In the genomic region with DNA sequence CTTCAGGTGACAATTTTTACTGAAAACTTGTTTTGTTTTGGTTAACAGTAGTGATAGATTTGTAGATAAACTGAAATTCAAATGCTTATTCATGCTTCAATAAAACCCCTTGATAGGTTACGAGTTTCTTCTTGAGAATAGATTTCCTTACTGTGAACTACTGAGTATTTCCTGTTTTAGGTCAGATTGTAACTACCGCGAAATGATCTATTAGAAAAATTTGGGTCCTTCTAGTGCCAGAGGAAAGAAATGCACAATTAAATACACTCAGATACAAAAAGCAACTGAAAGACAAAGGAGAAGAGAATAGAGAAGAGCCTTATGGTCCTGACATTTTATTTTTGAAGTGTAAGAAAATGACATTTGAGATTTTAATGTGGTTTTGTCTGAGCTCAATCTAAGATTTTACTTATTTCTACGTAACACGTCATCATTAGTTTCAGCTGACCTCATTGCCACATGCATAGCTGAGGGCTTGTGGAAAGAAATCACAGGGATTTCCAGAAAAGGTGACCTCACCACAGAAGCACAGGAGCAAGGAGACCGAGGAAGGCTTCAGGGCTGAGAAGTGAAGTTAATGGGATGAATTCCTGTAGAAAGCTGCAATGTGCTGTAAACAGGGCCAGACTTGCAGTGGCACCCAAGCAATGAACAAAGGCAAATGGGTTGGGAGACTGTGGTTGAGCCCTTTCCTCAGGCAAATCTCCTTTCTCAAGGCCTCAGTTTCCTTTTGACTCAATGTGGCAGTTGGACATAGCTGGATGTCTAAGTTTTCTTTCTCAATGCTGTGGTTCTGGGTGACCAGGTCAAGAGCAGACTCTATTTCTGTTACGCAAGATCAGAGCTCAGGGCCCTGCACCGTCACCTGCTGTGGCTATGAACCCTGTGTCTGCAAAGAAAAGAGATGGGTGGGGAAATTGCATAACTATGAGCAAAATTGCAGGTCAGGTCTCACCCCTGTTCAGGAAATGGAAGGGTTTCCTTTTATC, we compare ENCODE assay signal across 8 cellular contexts.
A peak's percentile ranks its signal among the peaks of the same experiment; 100 is the strongest.
DNase-seq lines count a peak whose midpoint lies in the region; ATAC-seq and TF ChIP-seq lines count a peak whose summit lies in the region.

No MANE protein-coding gene starts in this region.

- 63 to 68% methylated on average over 7 to 8 of the region's 8 CpGs for WGBS in transverse colon (ENCODE audit: low coverage in 1 of 2), 2 donors

- H3K27me3 ChIP-seq in SJCRH30 (no peaks in the 10 kb centered on the region), transverse colon (no peaks in the 10 kb centered on the region), HAP-1 (ENCODE audit: low read depth) (no peaks in the 10 kb centered on the region)

- TF ChIP-seq POLR2A in transverse colon (IDR thresholded peaks at IDR 0.05): no peak

- H3K9me3 ChIP-seq in SJCRH30 (replicated peaks) (no peaks in the 10 kb centered on the region), transverse colon (no peaks in the 10 kb centered on the region), HAP-1 (no peaks in the 10 kb centered on the region)

- H3K4me3 ChIP-seq in SJCRH30 (no peak overlapping the region), fibroblast of the aortic adventitia (ENCODE audit: low read depth, low read length) (no peak overlapping the region), transverse colon (no peak overlapping the region), HAP-1 (no peak overlapping the region)

- H3K27ac ChIP-seq in SJCRH30 (peak overlapping the region; percentile 59), transverse colon (peak overlapping the region; percentile 62 to 77 (median 70))

- no peak for TF ChIP-seq CTCF in fibroblast of the aortic adventitia (IDR thresholded peaks at IDR 0.05; ENCODE audit: insufficient read depth, low read length)
- TF ChIP-seq CTCF in transverse colon (IDR thresholded peaks at IDR 0.05): no peak

- ATAC-seq in HG03064 (IDR thresholded peaks at IDR 0.05; ENCODE audit: low read depth, unreplicated experiment): peak; percentile 95

- H3K36me3 ChIP-seq in SJCRH30: no peaks in the 10 kb centered on the region
- H3K36me3 ChIP-seq in transverse colon: no peaks in the 10 kb centered on the region
- H3K36me3 ChIP-seq in HAP-1 (replicated peaks): no peaks in the 10 kb centered on the region

- H3K4me1 ChIP-seq in SJCRH30 (peaks cover 24% of the 10 kb centered on the region), transverse colon (peaks cover 13 to 65% (median 33%) of the 10 kb centered on the region in 4 donors), HAP-1 (peaks cover 29% of the 10 kb centered on the region)

- TF ChIP-seq EP300 in transverse colon (IDR thresholded peaks at IDR 0.05; ENCODE audit: low read depth): no peak

- in situ Hi-C loops in transverse colon (cut with MboI; ENCODE audit: low pct_ligation_motif_present in 1 of 4, low pct_unique_long_range_greater_than_20kb in 1 of 4, low sequenced_read_pairs in 3 of 4) (no loop called here), HAP-1 (cut with MboI; ENCODE audit: low sequenced_read_pairs) (no loop called here)

- intact Hi-C loops in transverse colon (cut with DNase I; ENCODE audit: low total_unique reads): no loop called here

- DNase-seq in activated gamma-delta T cell treated with Interleukin-2 at 50 U/mL for 16 hours: peak; percentile 11
- DNase-seq in activated gamma-delta T cell (lab: John Stamatoyannopoulos, UW): no peak
- peak; percentile 23 to 60 for DNase-seq in SJCRH30
- peak; percentile 24 for DNase-seq in fibroblast of the aortic adventitia (ENCODE audit: low read depth)
- DNase-seq in transverse colon: no peak
- no peak for DNase-seq in HAP-1 (ENCODE audit: low spot score in 2 of 2)
- no peak for DNase-seq in NCI-H128 (lab: John Stamatoyannopoulos, UW; ENCODE audit: unreplicated experiment)

Comparison
In these comparisons a context has a peak if more than half of its experiments do, and no peak if none do; other contexts are left out.
1. DNase-seq: peak in activated gamma-delta T cell treated with Interleukin-2 at 50 U/mL for 16 hours (single experiment), SJCRH30 (2 of 2) and fibroblast of the aortic adventitia (single experiment); none in activated gamma-delta T cell (single experiment), transverse colon (single experiment), HAP-1 (0 of 2) and NCI-H128 (single experiment).